8 cellular contexts compared by ENCODE assay signal in the genomic region with DNA sequence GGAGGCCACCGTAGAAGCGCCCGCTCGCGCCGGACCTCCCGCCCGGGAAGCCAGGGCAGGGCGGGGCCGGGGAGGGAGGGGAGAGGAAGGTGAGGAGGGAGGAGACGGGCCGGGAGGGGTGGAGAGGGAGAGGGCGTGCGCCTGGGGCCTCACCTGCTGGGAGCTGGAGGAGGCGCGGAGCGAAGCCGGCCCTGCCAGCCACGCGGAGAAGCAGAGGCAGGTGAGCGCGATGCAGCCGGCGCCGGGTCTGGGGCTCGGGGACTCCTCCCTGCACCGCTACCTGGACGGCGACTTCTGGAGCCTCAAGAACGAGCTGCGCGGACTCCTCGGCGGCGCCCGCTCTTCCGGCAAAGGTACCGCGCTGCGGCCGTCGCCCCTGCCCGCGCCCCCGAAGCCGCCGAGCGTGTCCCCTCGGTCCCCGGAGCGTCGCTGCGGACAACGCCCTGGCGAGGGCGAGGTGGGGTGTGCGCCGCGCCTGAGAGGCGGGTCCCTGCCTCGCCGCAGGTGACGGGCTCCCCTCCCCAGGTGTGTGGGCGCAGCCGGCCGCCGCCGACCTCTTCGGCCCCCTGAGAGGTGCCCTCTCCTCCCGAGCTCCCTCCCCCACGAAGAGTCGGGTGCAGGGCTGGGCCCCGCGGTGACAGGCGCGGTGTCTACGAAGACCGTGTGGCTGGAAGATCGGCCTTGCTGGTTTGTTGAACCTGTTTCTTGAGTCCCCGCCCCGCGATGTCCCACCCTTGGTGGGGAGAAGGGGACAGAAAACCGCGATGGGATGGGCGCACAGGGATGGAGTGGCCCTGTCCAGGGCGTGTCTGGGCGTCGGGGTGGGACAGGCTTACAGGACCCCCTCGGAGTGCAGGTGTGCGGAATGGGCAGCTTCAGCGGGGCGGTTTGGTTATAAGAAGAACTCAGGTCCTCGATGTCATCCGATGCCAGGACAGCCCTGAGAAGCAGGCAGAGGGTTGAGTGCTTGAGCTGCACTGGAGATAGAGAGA. TPM values are rescaled to one million over a fixed set of nuclear protein-coding genes. Genes with fewer than 3 reads are reported as not detected.
DNase-seq lines count a peak whose midpoint lies in the region; ATAC-seq lines count a peak whose summit lies in the region.

A gene (plus strand): TSS at position 152 of the 992 bp plus-strand sequence. CDS start 35,817 bp downstream, outside the sequence.

- H3K4me1 Mint-ChIP-seq in central memory CD8-positive, alpha-beta T cell, result peaks cover 13% of the 10 kb centered on the region
- peaks cover 16 to 27% (median 19%) of the 10 kb centered on the region in 3 donors for H3K4me1 Mint-ChIP-seq in naive B cell

- H3K36me3 Mint-ChIP-seq in central memory CD8-positive, alpha-beta T cell (ENCODE audit: insufficient read depth), result no peaks in the 10 kb centered on the region
- H3K36me3 Mint-ChIP-seq in naive B cell, result peaks cover 0 to 10% of the 10 kb centered on the region in 2 donors

- DNase-seq in COR-L47 (lab: John Stamatoyannopoulos, UW), result peak; percentile 45
- DNase-seq in NCI-H1105 (lab: John Stamatoyannopoulos, UW), result peak; percentile 28
- no peak for DNase-seq in central memory CD8-positive, alpha-beta T cell (ENCODE audit: low spot score in 2 of 2)
- no peak for DNase-seq in naive B cell
- DNase-seq in SJCRH30, result no peak
- no peak for DNase-seq in HUDEP-2 (lab: John Stamatoyannopoulos, UW; ENCODE audit: unreplicated experiment in 76 of 76)
- no peak for DNase-seq in Ammon's horn (ENCODE audit: low spot score)

- H3K4me3 Mint-ChIP-seq in central memory CD8-positive, alpha-beta T cell, result peak within 1 kb of the TSS; percentile 73
- peak within 1 kb of the TSS; percentile 58 to 89 (median 76) for H3K4me3 Mint-ChIP-seq in naive B cell

- H3K9me3 Mint-ChIP-seq in central memory CD8-positive, alpha-beta T cell, result no peaks in the 10 kb centered on the region
- peaks cover 0 to 10% (median 2%) of the 10 kb centered on the region in 7 donors for H3K9me3 Mint-ChIP-seq in naive B cell

- no peak within 1 kb of the TSS for H3K4me3 ChIP-seq in SJCRH30

- no peak within 1 kb of the TSS for H3K27ac ChIP-seq in SJCRH30

- H3K9me3 ChIP-seq in SJCRH30 (replicated peaks), result peaks cover 4% of the 10 kb centered on the region; the same call in 1 of the 2 replicates

- ATAC-seq in central memory CD8-positive, alpha-beta T cell (replicated peaks; ENCODE audit: extremely low read depth, poor library complexity, severe bottlenecking), result peak; percentile 24
- ATAC-seq in naive B cell (ENCODE audit: low read depth in 2 of 2), result peak; percentile 51 to 54
- no peak for ATAC-seq in GM19395 (IDR thresholded peaks at IDR 0.05; ENCODE audit: unreplicated experiment)

- H3K27me3 ChIP-seq in SJCRH30, result 0 out of 2 replicates have a peak, but pooled peaks cover 4% of the 10 kb centered on the region

- H3K36me3 ChIP-seq in SJCRH30, result no peaks in the 10 kb centered on the region

- no peaks in the 10 kb centered on the region for H3K4me1 ChIP-seq in SJCRH30

- H3K27me3 Mint-ChIP-seq in central memory CD8-positive, alpha-beta T cell, result peaks cover 83% of the 10 kb centered on the region
- peaks cover 64 to 88% (median 79%) of the 10 kb centered on the region in 3 donors for H3K27me3 Mint-ChIP-seq in naive B cell

- H3K27ac Mint-ChIP-seq in central memory CD8-positive, alpha-beta T cell (ENCODE audit: low read depth), result no peak within 1 kb of the TSS
- H3K27ac Mint-ChIP-seq in naive B cell, result peak within 1 kb of the TSS in 3 of 6 donors; percentile 28 to 61 (median 49)

RNA-seq across cellular contexts. Expression of the gene that starts here (rescaled TPM):
- not detected for polyA plus RNA-seq in naive B cell (ENCODE audit: low read depth in 6 of 6)
- total RNA-seq in SJCRH30 (2014; rRNA removed; shearing (Covaris generic)), result not detected in 2 replicates

Comparison
In these comparisons a context has a peak if more than half of its experiments do, and no peak if none do; other contexts are left out.
1. Peak in ATAC-seq in naive B cell; RNA of the gene not detected or under 1 TPM.
2. DNase-seq: peak in COR-L47 (single experiment) and NCI-H1105 (single experiment); none in central memory CD8-positive, alpha-beta T cell (0 of 2), naive B cell (single experiment), SJCRH30 (0 of 2), HUDEP-2 (0 of 76) and Ammon's horn (single experiment).